Comparison of ENCODE assay signal across 8 cellular contexts in genomic region chr6:41939091-41939847, GRCh38. TPM values are rescaled to one million over a fixed set of nuclear protein-coding genes. Genes with fewer than 3 reads are reported as not detected.
DNase-seq lines count a peak whose midpoint lies in the region; TF ChIP-seq lines count a peak whose summit lies in the region.

No MANE protein-coding gene starts in this region.

- no peaks in the 10 kb centered on the region for H3K9me2 ChIP-seq in MM.1S (replicated peaks; ENCODE audit: insufficient read depth, low read length)

- H3K9ac ChIP-seq in skeletal muscle tissue (ENCODE audit: low read depth in 1 of 3, low read length in 3 of 3) (no peak overlapping the region), MM.1S (ENCODE audit: low read length) (no peak overlapping the region)

- no peak overlapping the region for H2AFZ ChIP-seq in MM.1S (ENCODE audit: low read length)

- H3K9me3 ChIP-seq in MG63: no peaks in the 10 kb centered on the region
- no peaks in the 10 kb centered on the region for H3K9me3 ChIP-seq in skeletal muscle tissue (ENCODE audit: control insufficient read depth in 3 of 3, low read length in 3 of 3)
- H3K9me3 ChIP-seq in MM.1S (replicated peaks; ENCODE audit: insufficient read depth, low read length): no peaks in the 10 kb centered on the region

- peaks cover 13% of the 10 kb centered on the region for H3K36me3 ChIP-seq in MG63
- peaks cover 9 to 11% (median 10%) of the 10 kb centered on the region in 3 donors for H3K36me3 ChIP-seq in skeletal muscle tissue (ENCODE audit: control insufficient read depth in 3 of 3, insufficient read depth in 3 of 3, low read length in 3 of 3)
- H3K36me3 ChIP-seq in MM.1S (replicated peaks; ENCODE audit: insufficient read depth, low read length): 0 out of 2 replicates have a peak, but pooled peaks cover 7% of the 10 kb centered on the region

- DNase-seq in CD14-positive monocyte (ENCODE audit: low spot score) (peak; percentile 77), MG63 (peak; percentile 18), hepatic stellate cell (ENCODE audit: low spot score) (peak; percentile 43), T1000 (lab: John Stamatoyannopoulos, UW) (no peak), cerebellar nuclear complex (lab: John Stamatoyannopoulos, UW) (no peak), MM.1S (no peak)
- DNase-seq in activated naive CD8-positive, alpha-beta T cell treated with anti-CD3 and anti-CD28 coated beads for 36 hours: peak; percentile 51

- peaks cover 50% of the 10 kb centered on the region for H3K79me2 ChIP-seq in MM.1S (ENCODE audit: low read length)

- peaks cover 24% of the 10 kb centered on the region for H3F3A ChIP-seq in MM.1S (ENCODE audit: insufficient read depth, low read length)

- TF ChIP-seq CTCF in CD14-positive monocyte (IDR thresholded peaks at IDR 0.05): no peak
- TF ChIP-seq CTCF in MM.1S (IDR thresholded peaks at IDR 0.05; ENCODE audit: low read length): no peak

- H3K27me3 ChIP-seq in MG63: no peaks in the 10 kb centered on the region
- no peaks in the 10 kb centered on the region for H3K27me3 ChIP-seq in skeletal muscle tissue (ENCODE audit: control insufficient read depth in 3 of 3, insufficient read depth in 3 of 3, low read length in 3 of 3)
- H3K27me3 ChIP-seq in MM.1S (replicated peaks; ENCODE audit: insufficient read depth, low read length): no peaks in the 10 kb centered on the region

- H3K27ac ChIP-seq in skeletal muscle tissue (ENCODE audit: low read depth, low read length): peak overlapping the region; percentile 36
- no peak overlapping the region for H3K27ac ChIP-seq in MM.1S (ENCODE audit: low read length)

- peak overlapping the region; percentile 90 to 99 (median 98) for H3K27ac Mint-ChIP-seq in CD14-positive monocyte
- peak overlapping the region; percentile 92 for H3K27ac Mint-ChIP-seq in activated naive CD8-positive, alpha-beta T cell treated with anti-CD3 and anti-CD28 coated beads for 36 hours

- H3K4me1 ChIP-seq in skeletal muscle tissue (ENCODE audit: control insufficient read depth in 3 of 3, insufficient read depth in 3 of 3, low read length in 3 of 3) (peaks cover 39 to 57% (median 46%) of the 10 kb centered on the region in 3 donors), MM.1S (ENCODE audit: low read length) (peaks cover 34% of the 10 kb centered on the region)

- H3K27me3 Mint-ChIP-seq in CD14-positive monocyte (ENCODE audit: low read depth in 3 of 3): peaks cover 0 to 2% (median 0%) of the 10 kb centered on the region in 3 donors
- no peaks in the 10 kb centered on the region for H3K27me3 Mint-ChIP-seq in activated naive CD8-positive, alpha-beta T cell treated with anti-CD3 and anti-CD28 coated beads for 36 hours

- intact Hi-C loops in CD14-positive monocyte (cut with micrococcal nuclease): loop anchor here (2.0 to 5.0 kb wide), 5 partner anchors 32 to 108 kb away; no protein-coding TSS in a partner anchor

- H3K4me2 ChIP-seq in MM.1S (ENCODE audit: low read depth, low read length): no peak overlapping the region

- peak overlapping the region; percentile 95 to 97 for H3K4me3 Mint-ChIP-seq in CD14-positive monocyte
- H3K4me3 Mint-ChIP-seq in activated naive CD8-positive, alpha-beta T cell treated with anti-CD3 and anti-CD28 coated beads for 36 hours: peak overlapping the region; percentile 100

- H3K4me3 ChIP-seq in MG63 (no peak overlapping the region), skeletal muscle tissue (ENCODE audit: low read length in 3 of 3) (peak overlapping the region in 2 of 3 donors; percentile 5 to 85), MM.1S (ENCODE audit: low read length) (no peak overlapping the region)

- H3K9me3 Mint-ChIP-seq in CD14-positive monocyte: no peaks in the 10 kb centered on the region
- H3K9me3 Mint-ChIP-seq in activated naive CD8-positive, alpha-beta T cell treated with anti-CD3 and anti-CD28 coated beads for 36 hours: no peaks in the 10 kb centered on the region

- H3K4me1 Mint-ChIP-seq in CD14-positive monocyte: peaks cover 75% of the 10 kb centered on the region
- H3K4me1 Mint-ChIP-seq in activated naive CD8-positive, alpha-beta T cell treated with anti-CD3 and anti-CD28 coated beads for 36 hours: peaks cover 60% of the 10 kb centered on the region

- H4K20me1 ChIP-seq in MM.1S (ENCODE audit: insufficient read depth, low read length): no peaks in the 10 kb centered on the region

- peaks cover 30 to 52% of the 10 kb centered on the region in 2 donors for H3K36me3 Mint-ChIP-seq in CD14-positive monocyte
- peaks cover 59% of the 10 kb centered on the region for H3K36me3 Mint-ChIP-seq in activated naive CD8-positive, alpha-beta T cell treated with anti-CD3 and anti-CD28 coated beads for 36 hours

RNA-seq across cellular contexts. Expression of gene CCND3, which starts 2.3 kb away (rescaled TPM):
- polyA plus RNA-seq in CD14-positive monocyte: 100 to 1,000 TPM; 259 to 273 TPM
- 7.5 and 29.8 TPM in 2 replicates for total RNA-seq in MG63 (2014; rRNA removed; shearing (Covaris generic); ENCODE audit: low replicate concordance)
- 100 to 1,000 TPM; 396 to 403 TPM for total RNA-seq in activated naive CD8-positive, alpha-beta T cell treated with anti-CD3 and anti-CD28 coated beads for 36 hours
- total RNA-seq in skeletal muscle tissue: 21.9 TPM

RNA-seq across cellular contexts. Expression of gene BYSL, which starts 18.0 kb away (rescaled TPM):
- polyA plus RNA-seq in CD14-positive monocyte: 1 to 10 TPM; 2.7 to 3.9 TPM
- 34.0 and 64.8 TPM in 2 replicates for total RNA-seq in MG63 (2014; rRNA removed; shearing (Covaris generic); ENCODE audit: low replicate concordance)
- total RNA-seq in activated naive CD8-positive, alpha-beta T cell treated with anti-CD3 and anti-CD28 coated beads for 36 hours: 10 to 100 TPM; 75.7 to 79.1 TPM
- 21.9 TPM for total RNA-seq in skeletal muscle tissue

RNA-seq across cellular contexts. Expression of gene MED20, which starts 18.3 kb away (rescaled TPM):
- polyA plus RNA-seq in CD14-positive monocyte: 10 to 100 TPM; 13.6 to 16.2 TPM
- total RNA-seq in MG63 (2014; rRNA removed; shearing (Covaris generic); ENCODE audit: low replicate concordance): 7.7 and 13.7 TPM in 2 replicates
- total RNA-seq in activated naive CD8-positive, alpha-beta T cell treated with anti-CD3 and anti-CD28 coated beads for 36 hours: 10 to 100 TPM; 19.8 to 22.3 TPM
- total RNA-seq in skeletal muscle tissue: 17.2 TPM

RNA-seq across cellular contexts. Expression of gene USP49, which starts 44.1 kb away (rescaled TPM):
- polyA plus RNA-seq in CD14-positive monocyte: under 1 TPM; 0.08 to 0.37 TPM
- 1.1 and 1.3 TPM in 2 replicates for total RNA-seq in MG63 (2014; rRNA removed; shearing (Covaris generic); ENCODE audit: low replicate concordance)
- 1 to 10 TPM; 4.4 to 4.5 TPM for total RNA-seq in activated naive CD8-positive, alpha-beta T cell treated with anti-CD3 and anti-CD28 coated beads for 36 hours
- 1.6 TPM for total RNA-seq in skeletal muscle tissue

Comparison
In these comparisons a context has a peak if more than half of its experiments do, and no peak if none do; other contexts are left out.
1. DNase-seq: peak in CD14-positive monocyte (single experiment), MG63 (single experiment), activated naive CD8-positive, alpha-beta T cell treated with anti-CD3 and anti-CD28 coated beads for 36 hours (single experiment) and hepatic stellate cell (single experiment); none in T1000 (single experiment), cerebellar nuclear complex (0 of 2) and MM.1S (single experiment).
2. H3K4me3 ChIP-seq: peak in skeletal muscle tissue (2 of 3); none in MG63 (single experiment) and MM.1S (single experiment).
3. RNA of gene CCND3, which starts 2.3 kb away (total RNA-seq): 396 to 403 TPM in activated naive CD8-positive, alpha-beta T cell treated with anti-CD3 and anti-CD28 coated beads for 36 hours; 7.5 to 29.8 TPM in MG63 and 21.9 TPM in skeletal muscle tissue (single experiment); every median in the first group is over 10 times any median in the second.